Comparison of ENCODE assay signal across 1 cellular context in the genomic region with DNA sequence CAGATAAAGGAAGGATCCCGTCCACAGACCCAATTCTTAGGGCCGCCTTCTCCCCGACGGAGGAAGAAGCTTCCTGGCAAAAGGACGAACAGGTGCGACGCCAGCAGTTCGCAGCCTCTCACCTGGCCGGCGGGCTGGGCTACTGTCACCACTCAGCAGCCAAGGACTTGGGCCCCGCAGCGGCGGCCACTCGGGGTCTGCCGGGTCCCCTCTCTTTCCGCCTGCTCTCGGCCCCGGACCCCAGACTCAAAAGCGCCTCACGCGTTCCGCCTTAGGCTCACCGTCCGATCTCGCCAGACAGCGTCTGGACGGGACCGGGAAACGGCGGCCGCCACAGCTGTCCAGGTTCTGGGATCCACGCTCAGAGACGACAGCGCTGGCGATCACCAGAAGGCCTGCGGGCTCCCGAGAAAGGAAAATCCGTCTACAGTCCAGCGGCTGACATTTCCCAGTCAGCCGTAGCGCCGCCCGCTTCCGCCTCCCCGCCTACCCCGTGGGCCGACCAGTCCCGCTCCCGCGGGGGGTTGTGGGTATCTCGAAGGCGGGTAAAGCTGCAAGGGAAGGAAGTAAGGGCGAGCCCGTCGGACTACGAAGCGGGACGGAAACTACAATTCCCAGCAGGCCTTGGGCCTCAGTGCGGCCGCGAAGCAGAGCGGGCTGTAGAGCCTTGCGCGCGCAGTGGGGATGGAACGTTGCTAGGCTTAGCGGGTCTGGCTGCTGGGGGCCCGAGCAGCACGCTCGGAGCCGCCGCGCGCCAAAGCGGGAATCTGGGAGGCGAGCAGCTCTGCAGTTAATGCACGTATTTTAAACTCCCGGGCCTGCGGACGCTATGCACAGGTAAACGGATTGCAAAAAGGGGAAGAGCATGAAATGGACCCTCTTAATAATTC.
TF ChIP-seq lines count a peak whose summit lies in the region.

TSS of gene LMBRD2 (minus strand) at position 454 of the 890 bp plus-strand sequence. CDS start 8,538 bp downstream, outside the sequence.
TSS of gene SKP2 (plus strand) at position 678 of the 890 bp plus-strand sequence. CDS start at position 830, 152 bp downstream.

TF ChIP-seq in K562, 482 proteins besides CTCF, POLR2A, EP300 and RAD21 (continued from another document and continues in another):
- TF ChIP-seq, protein P1, sequence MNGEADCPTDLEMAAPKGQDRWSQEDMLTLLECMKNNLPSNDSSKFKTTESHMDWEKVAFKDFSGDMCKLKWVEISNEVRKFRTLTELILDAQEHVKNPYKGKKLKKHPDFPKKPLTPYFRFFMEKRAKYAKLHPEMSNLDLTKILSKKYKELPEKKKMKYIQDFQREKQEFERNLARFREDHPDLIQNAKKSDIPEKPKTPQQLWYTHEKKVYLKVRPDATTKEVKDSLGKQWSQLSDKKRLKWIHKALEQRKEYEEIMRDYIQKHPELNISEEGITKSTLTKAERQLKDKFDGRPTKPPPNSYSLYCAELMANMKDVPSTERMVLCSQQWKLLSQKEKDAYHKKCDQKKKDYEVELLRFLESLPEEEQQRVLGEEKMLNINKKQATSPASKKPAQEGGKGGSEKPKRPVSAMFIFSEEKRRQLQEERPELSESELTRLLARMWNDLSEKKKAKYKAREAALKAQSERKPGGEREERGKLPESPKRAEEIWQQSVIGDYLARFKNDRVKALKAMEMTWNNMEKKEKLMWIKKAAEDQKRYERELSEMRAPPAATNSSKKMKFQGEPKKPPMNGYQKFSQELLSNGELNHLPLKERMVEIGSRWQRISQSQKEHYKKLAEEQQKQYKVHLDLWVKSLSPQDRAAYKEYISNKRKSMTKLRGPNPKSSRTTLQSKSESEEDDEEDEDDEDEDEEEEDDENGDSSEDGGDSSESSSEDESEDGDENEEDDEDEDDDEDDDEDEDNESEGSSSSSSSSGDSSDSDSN (IDR thresholded peaks at IDR 0.05; ENCODE audit: borderline replicate concordance in 1 of 2, low read depth in 2 of 2, low read length in 2 of 2) = no peak
- TF ChIP-seq, protein P2, sequence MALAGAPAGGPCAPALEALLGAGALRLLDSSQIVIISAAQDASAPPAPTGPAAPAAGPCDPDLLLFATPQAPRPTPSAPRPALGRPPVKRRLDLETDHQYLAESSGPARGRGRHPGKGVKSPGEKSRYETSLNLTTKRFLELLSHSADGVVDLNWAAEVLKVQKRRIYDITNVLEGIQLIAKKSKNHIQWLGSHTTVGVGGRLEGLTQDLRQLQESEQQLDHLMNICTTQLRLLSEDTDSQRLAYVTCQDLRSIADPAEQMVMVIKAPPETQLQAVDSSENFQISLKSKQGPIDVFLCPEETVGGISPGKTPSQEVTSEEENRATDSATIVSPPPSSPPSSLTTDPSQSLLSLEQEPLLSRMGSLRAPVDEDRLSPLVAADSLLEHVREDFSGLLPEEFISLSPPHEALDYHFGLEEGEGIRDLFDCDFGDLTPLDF (CRISPR knock-in tag; IDR thresholded peaks at IDR 0.05) = peak; percentile 97
- TF ChIP-seq ZNF445 (CRISPR knock-in tag; IDR thresholded peaks at IDR 0.05; ENCODE audit: low read depth) (no peak), PURB (CRISPR knock-in tag; IDR thresholded peaks at IDR 0.05; ENCODE audit: low read depth) (no peak), CHD4 (IDR thresholded peaks at IDR 0.05; ENCODE audit: insufficient read depth, insufficient replicate concordance, low read depth, low read length, poor library complexity, severe bottlenecking) (no peak), NBN (IDR thresholded peaks at IDR 0.05; ENCODE audit: low read depth) (no peak), HNRNPL (IDR thresholded peaks at IDR 0.05; ENCODE audit: low read depth, low read length) (no peak), PKNOX1 (IDR thresholded peaks at IDR 0.05) (no peak), THRA (IDR thresholded peaks at IDR 0.05) (no peak), DACH1 (IDR thresholded peaks at IDR 0.05; ENCODE audit: partially characterized antibody) (no peak), MCM5 (IDR thresholded peaks at IDR 0.05; ENCODE audit: low read depth) (no peak), ZBTB8A (IDR thresholded peaks at IDR 0.05; ENCODE audit: partially characterized antibody) (no peak), MTA1 (IDR thresholded peaks at IDR 0.05; ENCODE audit: borderline replicate concordance) (no peak), ZC3H11A (IDR thresholded peaks at IDR 0.05; ENCODE audit: low read depth, low read length) (no peak), SNAPC5 (CRISPR knock-in tag; IDR thresholded peaks at IDR 0.05) (no peak), PCBP2 (IDR thresholded peaks at IDR 0.05; ENCODE audit: low read depth, low read length, poor library complexity, severe bottlenecking) (no peak), XRCC3 (IDR thresholded peaks at IDR 0.05) (no peak), ZNF764 (CRISPR knock-in tag; IDR thresholded peaks at IDR 0.05; ENCODE audit: low read depth) (no peak), HIVEP1 (CRISPR knock-in tag; IDR thresholded peaks at IDR 0.05) (no peak), MBD2 (IDR thresholded peaks at IDR 0.05; ENCODE audit: borderline replicate concordance, low read depth) (peak; percentile 88), RFX1 (IDR thresholded peaks at IDR 0.05) (peak; percentile 57), ESRRB (CRISPR knock-in tag; IDR thresholded peaks at IDR 0.05; ENCODE audit: borderline replicate concordance) (no peak), CREB1 (IDR thresholded peaks at IDR 0.05) (peak; percentile 61), CREB1 (CRISPR knock-in tag; IDR thresholded peaks at IDR 0.05) (peak; percentile 84), TCFL5 (CRISPR knock-in tag; conservative IDR thresholded peaks at IDR 0.05) (no peak), ATF7 (IDR thresholded peaks at IDR 0.05) (peak; percentile 74), HDAC2 (IDR thresholded peaks at IDR 0.05) (peak; percentile 17; the same call in 1 of the 2 replicates), XRCC5 (IDR thresholded peaks at IDR 0.05; ENCODE audit: low read depth, low read length) (no peak), ZNF696 (CRISPR knock-in tag; conservative IDR thresholded peaks at IDR 0.05) (no peak), GTF2B (IDR thresholded peaks at IDR 0.05; ENCODE audit: extremely low read depth, insufficient read length) (no peak), RUNX1 (IDR thresholded peaks at IDR 0.05; ENCODE audit: low read depth) (0 out of 2 replicates have a peak, but pooled peaks have one; percentile 4), MLLT1 (IDR thresholded peaks at IDR 0.05) (peak in 1 of 2 experiments; percentile 58; a peak in 1 of 4 replicates), ZNF274 (IDR thresholded peaks at IDR 0.05; ENCODE audit: borderline replicate concordance, low read depth, low read length) (no peak), ARNT (IDR thresholded peaks at IDR 0.05) (no peak)
- TF ChIP-seq, protein P3, sequence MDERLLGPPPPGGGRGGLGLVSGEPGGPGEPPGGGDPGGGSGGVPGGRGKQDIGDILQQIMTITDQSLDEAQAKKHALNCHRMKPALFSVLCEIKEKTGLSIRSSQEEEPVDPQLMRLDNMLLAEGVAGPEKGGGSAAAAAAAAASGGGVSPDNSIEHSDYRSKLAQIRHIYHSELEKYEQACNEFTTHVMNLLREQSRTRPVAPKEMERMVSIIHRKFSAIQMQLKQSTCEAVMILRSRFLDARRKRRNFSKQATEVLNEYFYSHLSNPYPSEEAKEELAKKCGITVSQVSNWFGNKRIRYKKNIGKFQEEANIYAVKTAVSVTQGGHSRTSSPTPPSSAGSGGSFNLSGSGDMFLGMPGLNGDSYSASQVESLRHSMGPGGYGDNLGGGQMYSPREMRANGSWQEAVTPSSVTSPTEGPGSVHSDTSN (CRISPR knock-in tag; IDR thresholded peaks at IDR 0.05; ENCODE audit: low read depth) = no peak
- TF ChIP-seq, protein P3 (tag; conservative IDR thresholded peaks at IDR 0.05; ENCODE audit: low read depth) = no peak
- TF ChIP-seq, protein P4, sequence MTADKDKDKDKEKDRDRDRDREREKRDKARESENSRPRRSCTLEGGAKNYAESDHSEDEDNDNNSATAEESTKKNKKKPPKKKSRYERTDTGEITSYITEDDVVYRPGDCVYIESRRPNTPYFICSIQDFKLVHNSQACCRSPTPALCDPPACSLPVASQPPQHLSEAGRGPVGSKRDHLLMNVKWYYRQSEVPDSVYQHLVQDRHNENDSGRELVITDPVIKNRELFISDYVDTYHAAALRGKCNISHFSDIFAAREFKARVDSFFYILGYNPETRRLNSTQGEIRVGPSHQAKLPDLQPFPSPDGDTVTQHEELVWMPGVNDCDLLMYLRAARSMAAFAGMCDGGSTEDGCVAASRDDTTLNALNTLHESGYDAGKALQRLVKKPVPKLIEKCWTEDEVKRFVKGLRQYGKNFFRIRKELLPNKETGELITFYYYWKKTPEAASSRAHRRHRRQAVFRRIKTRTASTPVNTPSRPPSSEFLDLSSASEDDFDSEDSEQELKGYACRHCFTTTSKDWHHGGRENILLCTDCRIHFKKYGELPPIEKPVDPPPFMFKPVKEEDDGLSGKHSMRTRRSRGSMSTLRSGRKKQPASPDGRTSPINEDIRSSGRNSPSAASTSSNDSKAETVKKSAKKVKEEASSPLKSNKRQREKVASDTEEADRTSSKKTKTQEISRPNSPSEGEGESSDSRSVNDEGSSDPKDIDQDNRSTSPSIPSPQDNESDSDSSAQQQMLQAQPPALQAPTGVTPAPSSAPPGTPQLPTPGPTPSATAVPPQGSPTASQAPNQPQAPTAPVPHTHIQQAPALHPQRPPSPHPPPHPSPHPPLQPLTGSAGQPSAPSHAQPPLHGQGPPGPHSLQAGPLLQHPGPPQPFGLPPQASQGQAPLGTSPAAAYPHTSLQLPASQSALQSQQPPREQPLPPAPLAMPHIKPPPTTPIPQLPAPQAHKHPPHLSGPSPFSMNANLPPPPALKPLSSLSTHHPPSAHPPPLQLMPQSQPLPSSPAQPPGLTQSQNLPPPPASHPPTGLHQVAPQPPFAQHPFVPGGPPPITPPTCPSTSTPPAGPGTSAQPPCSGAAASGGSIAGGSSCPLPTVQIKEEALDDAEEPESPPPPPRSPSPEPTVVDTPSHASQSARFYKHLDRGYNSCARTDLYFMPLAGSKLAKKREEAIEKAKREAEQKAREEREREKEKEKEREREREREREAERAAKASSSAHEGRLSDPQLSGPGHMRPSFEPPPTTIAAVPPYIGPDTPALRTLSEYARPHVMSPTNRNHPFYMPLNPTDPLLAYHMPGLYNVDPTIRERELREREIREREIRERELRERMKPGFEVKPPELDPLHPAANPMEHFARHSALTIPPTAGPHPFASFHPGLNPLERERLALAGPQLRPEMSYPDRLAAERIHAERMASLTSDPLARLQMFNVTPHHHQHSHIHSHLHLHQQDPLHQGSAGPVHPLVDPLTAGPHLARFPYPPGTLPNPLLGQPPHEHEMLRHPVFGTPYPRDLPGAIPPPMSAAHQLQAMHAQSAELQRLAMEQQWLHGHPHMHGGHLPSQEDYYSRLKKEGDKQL (CRISPR knock-in tag; IDR thresholded peaks at IDR 0.05; ENCODE audit: borderline replicate concordance) = no peak
- TF ChIP-seq, protein P5, sequence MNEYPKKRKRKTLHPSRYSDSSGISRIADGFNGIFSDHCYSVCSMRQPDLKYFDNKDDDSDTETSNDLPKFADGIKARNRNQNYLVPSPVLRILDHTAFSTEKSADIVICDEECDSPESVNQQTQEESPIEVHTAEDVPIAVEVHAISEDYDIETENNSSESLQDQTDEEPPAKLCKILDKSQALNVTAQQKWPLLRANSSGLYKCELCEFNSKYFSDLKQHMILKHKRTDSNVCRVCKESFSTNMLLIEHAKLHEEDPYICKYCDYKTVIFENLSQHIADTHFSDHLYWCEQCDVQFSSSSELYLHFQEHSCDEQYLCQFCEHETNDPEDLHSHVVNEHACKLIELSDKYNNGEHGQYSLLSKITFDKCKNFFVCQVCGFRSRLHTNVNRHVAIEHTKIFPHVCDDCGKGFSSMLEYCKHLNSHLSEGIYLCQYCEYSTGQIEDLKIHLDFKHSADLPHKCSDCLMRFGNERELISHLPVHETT (CRISPR knock-in tag; conservative IDR thresholded peaks at IDR 0.05 in 1 of 2, IDR thresholded peaks at IDR 0.05 in 1 of 2) = no peak
